In genomic region chr6:42744351-42744890, GRCh38 we compare ENCODE assay signal across 8 cellular contexts. TPM values are rescaled to one million over a fixed set of nuclear protein-coding genes. Genes with fewer than 3 reads are reported as not detected.
A peak's percentile ranks its signal among the peaks of the same experiment; 100 is the strongest.
DNase-seq lines count a peak whose midpoint lies in the region; FAIRE-seq and TF ChIP-seq lines count a peak whose summit lies in the region.

No MANE protein-coding gene starts in this region.

- no peaks in the 10 kb centered on the region for H3K36me3 ChIP-seq in endodermal cell (ENCODE audit: control insufficient read depth, insufficient read depth, low read length)
- no peaks in the 10 kb centered on the region for H3K36me3 ChIP-seq in osteoblast (ENCODE audit: insufficient read depth, low read length)

- no peaks in the 10 kb centered on the region for H3K4me1 ChIP-seq in endodermal cell (ENCODE audit: control insufficient read depth, insufficient read depth, low read length)
- peaks cover 16% of the 10 kb centered on the region for H3K4me1 ChIP-seq in osteoblast (ENCODE audit: insufficient read depth, low read length)

- H3K9me3 Mint-ChIP-seq in endodermal cell, result no peaks in the 10 kb centered on the region

- WGBS in endodermal cell (ENCODE audit: insufficient coverage in 1 of 2, insufficient read length in 1 of 2), 2 experiments, result 77% methylated on average over 19 to 21 of the region's 21 CpGs

- peak; percentile 25 for TF ChIP-seq CTCF in D721Med (IDR thresholded peaks at IDR 0.05; ENCODE audit: insufficient read depth, missing control alignments)
- TF ChIP-seq CTCF in endodermal cell (conservative IDR thresholded peaks at IDR 0.05), result no peak
- no peak for TF ChIP-seq CTCF in osteoblast (IDR thresholded peaks at IDR 0.05; ENCODE audit: extremely low read depth, low read depth, low read length)

- H3K9ac ChIP-seq in endodermal cell (ENCODE audit: extremely low read depth, low read length, poor library complexity, severe bottlenecking), result peak overlapping the region; percentile 96

- peaks cover 14% of the 10 kb centered on the region for H3K4me1 Mint-ChIP-seq in endodermal cell

- H3K27me3 ChIP-seq in endodermal cell (ENCODE audit: control insufficient read depth, insufficient read depth, low read length, poor library complexity, severe bottlenecking), result no peaks in the 10 kb centered on the region
- H3K27me3 ChIP-seq in osteoblast (ENCODE audit: insufficient read depth, low read length), result no peaks in the 10 kb centered on the region

- H3K4me3 ChIP-seq in endodermal cell (ENCODE audit: low read length) (peak overlapping the region; percentile 96), osteoblast (ENCODE audit: insufficient read depth, low read length) (peak overlapping the region; percentile 97)

- FAIRE-seq in D721Med (lab: Jason Lieb, UNC), result no peak

- H3K9me3 ChIP-seq in endodermal cell (ENCODE audit: control insufficient read depth, low read length) (no peaks in the 10 kb centered on the region), osteoblast (ENCODE audit: low read depth, low read length) (no peaks in the 10 kb centered on the region)

- no peaks in the 10 kb centered on the region for H3K27me3 Mint-ChIP-seq in endodermal cell (ENCODE audit: insufficient read depth)

- H3K27ac Mint-ChIP-seq in endodermal cell, result peak overlapping the region; percentile 74

- DNase-seq in D721Med (ENCODE audit: insufficient read length, low spot score) (no peak), NCI-H69 (lab: John Stamatoyannopoulos, UW) (peak; percentile 75), endodermal cell (no peak), osteoblast (ENCODE audit: insufficient read length, low spot score, missing footprints) (no peak), NCI-H748 (lab: John Stamatoyannopoulos, UW; ENCODE audit: unreplicated experiment) (no peak), NCI-H2171 (lab: John Stamatoyannopoulos, UW) (no peak), NCI-H1694 (lab: John Stamatoyannopoulos, UW) (no peak), NCI-H446 treated with DMSO at 0.1 percent for 48 hours (lab: John Stamatoyannopoulos, UW) (no peak)

- H2AFZ ChIP-seq in osteoblast (ENCODE audit: low read length), result no peak overlapping the region

- H3K79me2 ChIP-seq in osteoblast (ENCODE audit: insufficient read depth, low read length), result peaks cover 22% of the 10 kb centered on the region

- peaks cover 15% of the 10 kb centered on the region for H4K20me1 ChIP-seq in osteoblast (ENCODE audit: insufficient read depth, low read length)

- H3K27ac ChIP-seq in endodermal cell (ENCODE audit: low read depth, low read length) (no peak overlapping the region), osteoblast (ENCODE audit: low read depth, low read length) (peak overlapping the region; percentile 78)

- H3K4me2 ChIP-seq in osteoblast (ENCODE audit: insufficient read depth, low read length), result peak overlapping the region; percentile 99

- H3K4me3 Mint-ChIP-seq in endodermal cell, result peak overlapping the region; percentile 81

- peaks cover 3% of the 10 kb centered on the region for H3K36me3 Mint-ChIP-seq in endodermal cell (ENCODE audit: low read depth)

RNA-seq across cellular contexts. Expression of gene TBCC, which starts 1.5 kb away (rescaled TPM):
- total RNA-seq in endodermal cell (10 to 100 TPM; 16.7 to 21.9 TPM), osteoblast (30.9 and 33.7 TPM in 2 replicates)
- 28.6 TPM for polyA plus RNA-seq in endodermal cell (2013, experiment 1 of 2)
- 21.4 TPM for polyA plus RNA-seq in endodermal cell (2013, experiment 2 of 2)

RNA-seq across cellular contexts. Expression of gene PRPH2, which starts 22.0 kb away (rescaled TPM):
- total RNA-seq in endodermal cell (under 1 TPM; 0.35 to 0.40 TPM), osteoblast (3.3 and 3.8 TPM in 2 replicates)
- polyA plus RNA-seq in endodermal cell (2013, experiment 1 of 2), result 0.11 TPM
- not detected for polyA plus RNA-seq in endodermal cell (2013, experiment 2 of 2)

RNA-seq across cellular contexts. Expression of gene BICRAL, which starts 37.4 kb away (rescaled TPM):
- total RNA-seq in endodermal cell (10 to 100 TPM; 11.6 to 14.9 TPM), osteoblast (9.4 TPM in 2 replicates)
- polyA plus RNA-seq in endodermal cell (2013, experiment 1 of 2), result 7.7 TPM
- 6.8 TPM for polyA plus RNA-seq in endodermal cell (2013, experiment 2 of 2)
